Comparison of ENCODE assay signal across 1 cellular context in the genomic region with DNA sequence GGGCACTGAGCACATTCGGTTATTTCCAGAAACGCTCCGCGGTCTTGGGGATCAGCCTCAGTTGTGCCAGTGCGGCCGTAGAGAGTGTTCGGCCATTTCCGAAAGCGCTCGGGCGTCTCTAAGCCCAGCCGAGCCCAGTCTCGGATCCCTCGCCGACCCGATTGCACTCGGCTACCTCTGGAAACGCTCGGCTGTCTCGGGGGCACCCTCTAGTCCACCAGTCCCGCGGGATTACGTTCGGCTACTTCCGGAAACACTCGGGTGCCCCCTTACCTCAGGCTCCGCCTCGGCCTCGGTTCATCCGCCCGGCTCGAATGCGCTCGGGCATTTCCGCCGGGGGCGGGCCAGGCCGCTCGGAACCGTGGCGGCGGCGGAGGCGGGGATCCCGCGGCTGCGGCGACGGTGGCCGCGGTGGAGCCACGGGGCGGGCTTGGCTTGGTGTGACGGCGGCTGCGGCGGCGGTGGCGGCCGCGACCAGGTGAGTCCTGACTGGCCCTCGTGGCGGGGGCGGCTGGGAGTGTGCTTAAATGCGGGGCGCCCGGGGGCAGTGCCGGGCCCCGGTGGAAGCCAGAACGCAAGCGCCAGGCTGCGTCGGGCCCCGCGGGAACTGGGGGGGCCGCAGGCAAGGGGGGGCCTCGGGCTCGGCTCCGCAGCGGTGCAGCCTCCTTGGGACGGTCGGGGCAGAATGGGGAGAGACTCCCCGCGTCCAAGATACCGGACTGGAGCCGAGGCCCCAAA.
A peak's percentile ranks its signal among the peaks of the same experiment; 100 is the strongest.
TF ChIP-seq lines count a peak whose summit lies in the region.

TSS of gene PIK3R2 (plus strand) at position 347 of the 738 bp plus-strand sequence. CDS start 2,717 bp downstream, outside the sequence.

TF ChIP-seq in HepG2, 621 proteins besides CTCF, POLR2A, EP300 and RAD21 (continues in another document):
- TF ChIP-seq SPEN (CRISPR knock-in tag; IDR thresholded peaks at IDR 0.05; ENCODE audit: low read depth), result peak; percentile 95
- TF ChIP-seq, protein P1, sequence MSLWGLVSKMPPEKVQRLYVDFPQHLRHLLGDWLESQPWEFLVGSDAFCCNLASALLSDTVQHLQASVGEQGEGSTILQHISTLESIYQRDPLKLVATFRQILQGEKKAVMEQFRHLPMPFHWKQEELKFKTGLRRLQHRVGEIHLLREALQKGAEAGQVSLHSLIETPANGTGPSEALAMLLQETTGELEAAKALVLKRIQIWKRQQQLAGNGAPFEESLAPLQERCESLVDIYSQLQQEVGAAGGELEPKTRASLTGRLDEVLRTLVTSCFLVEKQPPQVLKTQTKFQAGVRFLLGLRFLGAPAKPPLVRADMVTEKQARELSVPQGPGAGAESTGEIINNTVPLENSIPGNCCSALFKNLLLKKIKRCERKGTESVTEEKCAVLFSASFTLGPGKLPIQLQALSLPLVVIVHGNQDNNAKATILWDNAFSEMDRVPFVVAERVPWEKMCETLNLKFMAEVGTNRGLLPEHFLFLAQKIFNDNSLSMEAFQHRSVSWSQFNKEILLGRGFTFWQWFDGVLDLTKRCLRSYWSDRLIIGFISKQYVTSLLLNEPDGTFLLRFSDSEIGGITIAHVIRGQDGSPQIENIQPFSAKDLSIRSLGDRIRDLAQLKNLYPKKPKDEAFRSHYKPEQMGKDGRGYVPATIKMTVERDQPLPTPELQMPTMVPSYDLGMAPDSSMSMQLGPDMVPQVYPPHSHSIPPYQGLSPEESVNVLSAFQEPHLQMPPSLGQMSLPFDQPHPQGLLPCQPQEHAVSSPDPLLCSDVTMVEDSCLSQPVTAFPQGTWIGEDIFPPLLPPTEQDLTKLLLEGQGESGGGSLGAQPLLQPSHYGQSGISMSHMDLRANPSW (CRISPR knock-in tag; IDR thresholded peaks at IDR 0.05; ENCODE audit: borderline replicate concordance), result 0 out of 2 replicates have a peak, but pooled peaks have one; percentile 74
- TF ChIP-seq ZNF329 (CRISPR knock-in tag; IDR thresholded peaks at IDR 0.05; ENCODE audit: low read depth), result 0 out of 2 replicates have a peak, but pooled peaks have one; percentile 35
- TF ChIP-seq, protein P2, sequence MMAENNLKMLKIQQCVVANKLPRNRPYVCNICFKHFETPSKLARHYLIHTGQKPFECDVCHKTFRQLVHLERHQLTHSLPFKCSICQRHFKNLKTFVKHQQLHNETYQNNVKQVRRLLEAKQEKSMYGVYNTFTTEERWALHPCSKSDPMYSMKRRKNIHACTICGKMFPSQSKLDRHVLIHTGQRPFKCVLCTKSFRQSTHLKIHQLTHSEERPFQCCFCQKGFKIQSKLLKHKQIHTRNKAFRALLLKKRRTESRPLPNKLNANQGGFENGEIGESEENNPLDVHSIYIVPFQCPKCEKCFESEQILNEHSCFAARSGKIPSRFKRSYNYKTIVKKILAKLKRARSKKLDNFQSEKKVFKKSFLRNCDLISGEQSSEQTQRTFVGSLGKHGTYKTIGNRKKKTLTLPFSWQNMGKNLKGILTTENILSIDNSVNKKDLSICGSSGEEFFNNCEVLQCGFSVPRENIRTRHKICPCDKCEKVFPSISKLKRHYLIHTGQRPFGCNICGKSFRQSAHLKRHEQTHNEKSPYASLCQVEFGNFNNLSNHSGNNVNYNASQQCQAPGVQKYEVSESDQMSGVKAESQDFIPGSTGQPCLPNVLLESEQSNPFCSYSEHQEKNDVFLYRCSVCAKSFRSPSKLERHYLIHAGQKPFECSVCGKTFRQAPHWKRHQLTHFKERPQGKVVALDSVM (CRISPR knock-in tag; IDR thresholded peaks at IDR 0.05), result peak; percentile 6; the same call in 1 of the 2 replicates
- peak; percentile 90; the same call in 1 of the 2 replicates for TF ChIP-seq ZBED4 (CRISPR knock-in tag; IDR thresholded peaks at IDR 0.05; ENCODE audit: borderline replicate concordance)
- TF ChIP-seq ZBTB2 (CRISPR knock-in tag; IDR thresholded peaks at IDR 0.05; ENCODE audit: low read depth), result peak; percentile 84
- TF ChIP-seq CREB1 (IDR thresholded peaks at IDR 0.05), result peak; percentile 22; the same call in 1 of the 2 replicates
- TF ChIP-seq CREB1 (CRISPR knock-in tag; IDR thresholded peaks at IDR 0.05), result no peak
- peak; percentile 92; the same call in 1 of the 2 replicates for TF ChIP-seq ZNF558 (CRISPR knock-in tag; IDR thresholded peaks at IDR 0.05; ENCODE audit: borderline replicate concordance)
- TF ChIP-seq ZIK1 (CRISPR knock-in tag; IDR thresholded peaks at IDR 0.05; ENCODE audit: borderline replicate concordance, low read depth), result peak; percentile 14; the same call in 1 of the 2 replicates
- TF ChIP-seq DMAP1 (CRISPR knock-in tag; IDR thresholded peaks at IDR 0.05), result peak; percentile 18; the same call in 1 of the 2 replicates
- peak; percentile 53; the same call in 1 of the 2 replicates for TF ChIP-seq MYC (CRISPR knock-in tag; IDR thresholded peaks at IDR 0.05; ENCODE audit: borderline replicate concordance)
- peak; percentile 31; the same call in 1 of the 2 replicates for TF ChIP-seq CENPT (CRISPR knock-in tag; IDR thresholded peaks at IDR 0.05; ENCODE audit: low read depth)
- peak; percentile 71 for TF ChIP-seq PATZ1 (CRISPR knock-in tag; IDR thresholded peaks at IDR 0.05)
- TF ChIP-seq KAT2B (IDR thresholded peaks at IDR 0.05; ENCODE audit: borderline replicate concordance, low read depth, low read length), result no peak
- TF ChIP-seq HCFC1 (IDR thresholded peaks at IDR 0.05; ENCODE audit: low read depth, low read length), result 0 out of 2 replicates have a peak, but pooled peaks have one; percentile 5
- peak; percentile 47; the same call in 1 of the 2 replicates for TF ChIP-seq SALL2 (CRISPR knock-in tag; IDR thresholded peaks at IDR 0.05)
- TF ChIP-seq ZNF788 (CRISPR knock-in tag; IDR thresholded peaks at IDR 0.05; ENCODE audit: borderline replicate concordance), result 0 out of 2 replicates have a peak, but pooled peaks have one; percentile 10
- TF ChIP-seq, protein P3, sequence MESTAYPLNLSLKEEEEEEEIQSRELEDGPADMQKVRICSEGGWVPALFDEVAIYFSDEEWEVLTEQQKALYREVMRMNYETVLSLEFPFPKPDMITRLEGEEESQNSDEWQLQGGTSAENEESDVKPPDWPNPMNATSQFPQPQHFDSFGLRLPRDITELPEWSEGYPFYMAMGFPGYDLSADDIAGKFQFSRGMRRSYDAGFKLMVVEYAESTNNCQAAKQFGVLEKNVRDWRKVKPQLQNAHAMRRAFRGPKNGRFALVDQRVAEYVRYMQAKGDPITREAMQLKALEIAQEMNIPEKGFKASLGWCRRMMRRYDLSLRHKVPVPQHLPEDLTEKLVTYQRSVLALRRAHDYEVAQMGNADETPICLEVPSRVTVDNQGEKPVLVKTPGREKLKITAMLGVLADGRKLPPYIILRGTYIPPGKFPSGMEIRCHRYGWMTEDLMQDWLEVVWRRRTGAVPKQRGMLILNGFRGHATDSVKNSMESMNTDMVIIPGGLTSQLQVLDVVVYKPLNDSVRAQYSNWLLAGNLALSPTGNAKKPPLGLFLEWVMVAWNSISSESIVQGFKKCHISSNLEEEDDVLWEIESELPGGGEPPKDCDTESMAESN (CRISPR knock-in tag; conservative IDR thresholded peaks at IDR 0.05), result peak; percentile 36; the same call in 1 of the 2 replicates
- peak; percentile 89 for TF ChIP-seq HNF4G (IDR thresholded peaks at IDR 0.05; ENCODE audit: borderline replicate concordance, low read depth, low read length)
- no peak for TF ChIP-seq HNF4G (CRISPR knock-in tag; IDR thresholded peaks at IDR 0.05; ENCODE audit: borderline replicate concordance, low read depth)
- 0 out of 2 replicates have a peak, but pooled peaks have one; percentile 38 for TF ChIP-seq CCDC6 (CRISPR knock-in tag; IDR thresholded peaks at IDR 0.05)
- TF ChIP-seq SAP130 (CRISPR knock-in tag; IDR thresholded peaks at IDR 0.05; ENCODE audit: low read depth), result peak; percentile 70
- no peak for TF ChIP-seq SUZ12 (IDR thresholded peaks at IDR 0.05; ENCODE audit: low read depth, low read length)
- peak; percentile 14 for TF ChIP-seq ASH2L (IDR thresholded peaks at IDR 0.05; ENCODE audit: insufficient read length, low read depth, low read length)
- no peak for TF ChIP-seq GABPA (IDR thresholded peaks at IDR 0.05; ENCODE audit: low read depth, low read length)
- TF ChIP-seq GABPA (CRISPR knock-in tag; IDR thresholded peaks at IDR 0.05; ENCODE audit: low read depth), result 0 out of 2 replicates have a peak, but pooled peaks have one; percentile 6
- TF ChIP-seq SKI (IDR thresholded peaks at IDR 0.05; ENCODE audit: partially characterized antibody), result peak; percentile 23
- TF ChIP-seq, protein P4, sequence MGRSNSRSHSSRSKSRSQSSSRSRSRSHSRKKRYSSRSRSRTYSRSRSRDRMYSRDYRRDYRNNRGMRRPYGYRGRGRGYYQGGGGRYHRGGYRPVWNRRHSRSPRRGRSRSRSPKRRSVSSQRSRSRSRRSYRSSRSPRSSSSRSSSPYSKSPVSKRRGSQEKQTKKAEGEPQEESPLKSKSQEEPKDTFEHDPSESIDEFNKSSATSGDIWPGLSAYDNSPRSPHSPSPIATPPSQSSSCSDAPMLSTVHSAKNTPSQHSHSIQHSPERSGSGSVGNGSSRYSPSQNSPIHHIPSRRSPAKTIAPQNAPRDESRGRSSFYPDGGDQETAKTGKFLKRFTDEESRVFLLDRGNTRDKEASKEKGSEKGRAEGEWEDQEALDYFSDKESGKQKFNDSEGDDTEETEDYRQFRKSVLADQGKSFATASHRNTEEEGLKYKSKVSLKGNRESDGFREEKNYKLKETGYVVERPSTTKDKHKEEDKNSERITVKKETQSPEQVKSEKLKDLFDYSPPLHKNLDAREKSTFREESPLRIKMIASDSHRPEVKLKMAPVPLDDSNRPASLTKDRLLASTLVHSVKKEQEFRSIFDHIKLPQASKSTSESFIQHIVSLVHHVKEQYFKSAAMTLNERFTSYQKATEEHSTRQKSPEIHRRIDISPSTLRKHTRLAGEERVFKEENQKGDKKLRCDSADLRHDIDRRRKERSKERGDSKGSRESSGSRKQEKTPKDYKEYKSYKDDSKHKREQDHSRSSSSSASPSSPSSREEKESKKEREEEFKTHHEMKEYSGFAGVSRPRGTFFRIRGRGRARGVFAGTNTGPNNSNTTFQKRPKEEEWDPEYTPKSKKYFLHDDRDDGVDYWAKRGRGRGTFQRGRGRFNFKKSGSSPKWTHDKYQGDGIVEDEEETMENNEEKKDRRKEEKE (IDR thresholded peaks at IDR 0.05), result no peak
- peak; percentile 67 for TF ChIP-seq YY1 (IDR thresholded peaks at IDR 0.05; ENCODE audit: insufficient read depth, insufficient replicate concordance, low read depth, low read length)
- TF ChIP-seq ZNF451 (CRISPR knock-in tag; IDR thresholded peaks at IDR 0.05), result 0 out of 2 replicates have a peak, but pooled peaks have one; percentile 55
- peak; percentile 8; the same call in 1 of the 2 replicates for TF ChIP-seq GATAD1 (CRISPR knock-in tag; IDR thresholded peaks at IDR 0.05)
- peak; percentile 32; the same call in 1 of the 2 replicates for TF ChIP-seq ETV5 (CRISPR knock-in tag; IDR thresholded peaks at IDR 0.05; ENCODE audit: borderline replicate concordance)
